Comparison of ENCODE assay signal across 24 cellular contexts in genomic region chr15:56672721-56673120, GRCh38.
DNase-seq lines count a peak whose midpoint lies in the region; ATAC-seq and TF ChIP-seq lines count a peak whose summit lies in the region.
"Had no signal": no experiment of that assay in that cellular context is flagged by ENCODE, and none has a peak within 500 bp of the region (broad histone marks: within the 10 kb centered on the region; RNA-seq: fewer than 3 reads in every experiment).

No MANE protein-coding gene starts in this region.

- H3K27me3 ChIP-seq in BJ (ENCODE audit: control insufficient read depth, insufficient read depth, low read length) (no peaks in the 10 kb centered on the region), right lobe of liver (no peaks in the 10 kb centered on the region), ascending aorta (no peaks in the 10 kb centered on the region)
- H3K27me3 ChIP-seq: breast epithelium, tibial nerve had no signal

- DNase-seq in BJ (ENCODE audit: low read depth) (peak; percentile 38), OCI-M1 (lab: John Stamatoyannopoulos, UW) (peak; percentile 42), epithelial cell of esophagus (ENCODE audit: low read depth) (peak; percentile 3), non-pigmented ciliary epithelial cell (ENCODE audit: low read depth) (peak; percentile 44), right lobe of liver (no peak), HEK293T (ENCODE audit: extremely low spot score) (no peak), ascending aorta (ENCODE audit: low spot score in 2 of 2) (no peak)
- DNase-seq: activated CD4-positive, alpha-beta T cell treated with anti-CD3 and anti-CD28 coated beads, Interleukin-2, amount 10 ng/mL, durations not matched to agents 7 days and 5 days; activated CD8-positive, alpha-beta memory T cell treated with anti-CD3 and anti-CD28 coated beads, Interleukin-2, amount 10 ng/mL, durations not matched to agents 7 days and 5 days; NCI-H1436 treated with DMSO at 0.1 percent for 48 hours; NCI-H2171; NCI-H526 treated with DMSO at 0.1 percent for 48 hours; RPMI8226; stimulated activated CD4-positive, alpha-beta T cell treated with anti-CD3 and anti-CD28 coated beads, Interleukin-4, amount 100 ng/mL, for 4 hours had no signal

- POLR2A ChIA-PET in BJ (lab: Charles Lee): no interaction called here
- POLR2A ChIA-PET in HEK293T (lab: Yijun Ruan, JAX): no interaction called here

- intact Hi-C loops in right lobe of liver (cut with DNase I): no loop called here
- intact Hi-C loops in ascending aorta (cut with DNase I): no loop called here

- H3K4me1 ChIP-seq in right lobe of liver (peaks cover 0 to 4% (median 0%) of the 10 kb centered on the region in 4 donors), ascending aorta (no peaks in the 10 kb centered on the region)
- H3K4me1 ChIP-seq: A549, breast epithelium, HAP-1, prostate gland, tibial nerve had no signal

- CTCF ChIA-PET in BJ (lab: Yijun Ruan, JAX) (interaction anchor here (0.6 kb wide), 1 partner anchor 66 kb away, joined by 3 read pairs; no protein-coding TSS in a partner anchor), HEK293T (lab: Yijun Ruan, JAX) (no interaction called here)

- no peak for TF ChIP-seq CTCF in BJ (IDR thresholded peaks at IDR 0.05; ENCODE audit: insufficient read depth, low read depth, low read length)
- no peak for TF ChIP-seq CTCF in epithelial cell of esophagus (IDR thresholded peaks at IDR 0.05; ENCODE audit: insufficient read depth, low read depth, low read length, missing control alignments)
- TF ChIP-seq CTCF in right lobe of liver (IDR thresholded peaks at IDR 0.05): no peak
- TF ChIP-seq CTCF in ascending aorta (IDR thresholded peaks at IDR 0.05): no peak

- H3K4me3 ChIP-seq in BJ (ENCODE audit: low read depth, low read length) (no peak overlapping the region), epithelial cell of esophagus (ENCODE audit: low read length) (no peak overlapping the region), right lobe of liver (no peak overlapping the region), ascending aorta (no peak overlapping the region)
- H3K4me3 ChIP-seq: A549, breast epithelium, HAP-1, K562, lung, prostate gland, tibial nerve had no signal

- ATAC-seq in GM21723 (IDR thresholded peaks at IDR 0.05; ENCODE audit: unreplicated experiment): no peak
- no peak for ATAC-seq in right lobe of liver
- ATAC-seq: A549; activated CD8-positive, alpha-beta memory T cell treated with anti-CD3 and anti-CD28 coated beads, Interleukin-2, amount 10 ng/mL, durations not matched to agents 7 days and 5 days; activated T-helper 17 cell treated with anti-CD3 and anti-CD28 coated beads, Interleukin-2, amount 50 U/mL, for 72 hours had no signal

- H3K36me3 ChIP-seq in BJ (ENCODE audit: control insufficient read depth, insufficient read depth, low read length) (no peaks in the 10 kb centered on the region), right lobe of liver (peaks cover 0 to 6% (median 0%) of the 10 kb centered on the region in 4 donors), ascending aorta (peaks cover 5 to 18% of the 10 kb centered on the region in 2 donors)
- H3K36me3 ChIP-seq: breast epithelium, HAP-1, prostate gland had no signal

- TF ChIP-seq POLR2A in right lobe of liver (IDR thresholded peaks at IDR 0.05): no peak

- no peak overlapping the region for H3K27ac ChIP-seq in right lobe of liver
- H3K27ac ChIP-seq in ascending aorta: no peak overlapping the region
- H3K27ac ChIP-seq: A549, breast epithelium, C4-2B, prostate gland, tibial nerve had no signal

- H3K9me3 ChIP-seq in right lobe of liver (no peaks in the 10 kb centered on the region), ascending aorta (no peaks in the 10 kb centered on the region)
- H3K9me3 ChIP-seq: A549, breast epithelium, HAP-1, prostate gland, tibial nerve had no signal

TF ChIP-seq in HEK293T, 16 proteins besides CTCF, POLR2A, EP300 and RAD21:
- TF ChIP-seq SP1 (IDR thresholded peaks at IDR 0.05) (no peak), NFRKB (IDR thresholded peaks at IDR 0.05) (no peak), PKNOX1 (IDR thresholded peaks at IDR 0.05) (no peak), HDGF (IDR thresholded peaks at IDR 0.05; ENCODE audit: borderline replicate concordance) (no peak), LEF1 (IDR thresholded peaks at IDR 0.05; ENCODE audit: borderline replicate concordance) (no peak), SUZ12 (IDR thresholded peaks at IDR 0.05) (no peak), FOXM1 (IDR thresholded peaks at IDR 0.05; ENCODE audit: borderline replicate concordance) (no peak), ELF4 (IDR thresholded peaks at IDR 0.05) (no peak), CTBP1 (IDR thresholded peaks at IDR 0.05; ENCODE audit: borderline replicate concordance) (no peak)

Comparison
In these comparisons a context has a peak if more than half of its experiments do, and no peak if none do; other contexts are left out.
1. DNase-seq: peak in BJ (single experiment), OCI-M1 (single experiment), epithelial cell of esophagus (single experiment) and non-pigmented ciliary epithelial cell (single experiment); none in right lobe of liver (0 of 3), HEK293T (single experiment) and ascending aorta (0 of 2).